In the genomic region with DNA sequence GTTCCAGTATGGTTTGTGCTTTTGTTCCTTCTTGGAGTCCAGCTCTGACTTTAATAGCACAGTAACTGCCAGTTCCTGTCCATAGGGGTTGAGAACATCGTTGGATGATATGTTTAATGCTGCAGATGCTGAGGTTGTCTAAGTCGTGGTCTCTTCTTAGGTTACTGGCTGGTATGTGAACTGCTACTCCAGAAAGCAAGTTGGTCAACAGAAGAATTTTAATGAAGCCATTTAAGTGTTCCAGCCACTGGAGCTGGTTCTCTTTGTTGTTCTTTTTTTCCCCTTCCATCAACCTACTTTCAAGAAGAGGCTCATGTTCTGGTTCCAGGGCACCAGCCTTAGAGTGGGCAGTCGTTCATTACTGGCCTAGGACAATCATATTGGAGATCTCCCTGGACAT, we compare ENCODE assay signal across 21 cellular contexts.
DNase-seq lines count a peak whose midpoint lies in the region; ATAC-seq and TF ChIP-seq lines count a peak whose summit lies in the region.
"Had no signal": no experiment of that assay in that cellular context is flagged by ENCODE, and none has a peak within 500 bp of the region (broad histone marks: within the 10 kb centered on the region; RNA-seq: fewer than 3 reads in every experiment).

No MANE protein-coding gene starts in this region.

- POLR2A ChIA-PET in AG04450 (lab: Yijun Ruan, JAX), result interaction anchor here (0.6 to 1.1 kb wide), 3 partner anchors 20 to 50 kb away, joined by 3 to 4 read pairs (median 3); no protein-coding TSS in a partner anchor

- WGBS in lung, 2 donors, result 57 to 89% methylated on average over 3 of the region's 3 CpGs

- TF ChIP-seq CTCF in AG04450 (IDR thresholded peaks at IDR 0.05; ENCODE audit: low read depth, low read length), result peak; percentile 28; the same call in 1 of the 2 replicates
- TF ChIP-seq CTCF in lung (IDR thresholded peaks at IDR 0.05; ENCODE audit: control extremely low read depth, extremely low read depth), result no peak
- TF ChIP-seq CTCF in nephron progenitor cell (IDR thresholded peaks at IDR 0.05), result no peak

- H3K4me3 Mint-ChIP-seq in nephron progenitor cell, result no peak overlapping the region
- H3K4me3 Mint-ChIP-seq: activated naive CD8-positive, alpha-beta T cell treated with anti-CD3 and anti-CD28 coated beads, Interleukin-2, amount 50 U/mL, for 24 hours; naive B cell; T-helper 17 cell had no signal

- H3K4me3 ChIP-seq in AG04450 (ENCODE audit: low read depth, low read length) (no peak overlapping the region), lung (no peak overlapping the region), skeletal muscle tissue (ENCODE audit: low read length in 3 of 3) (no peak overlapping the region)
- H3K4me3 ChIP-seq: BLaER1 treated with 17β-estradiol and CSF1 and Interleukin-3, amounts not matched to agents 10 nM and 100 nM had no signal

- H3K36me3 Mint-ChIP-seq in nephron progenitor cell (ENCODE audit: low read depth), result no peaks in the 10 kb centered on the region
- H3K36me3 Mint-ChIP-seq: naive B cell had no signal

- H3K36me3 ChIP-seq in lung (ENCODE audit: control insufficient read depth in 2 of 2, insufficient read depth in 2 of 2, low read length in 2 of 2), result no peaks in the 10 kb centered on the region
- no peaks in the 10 kb centered on the region for H3K36me3 ChIP-seq in skeletal muscle tissue (ENCODE audit: control insufficient read depth in 3 of 3, insufficient read depth in 3 of 3, low read length in 3 of 3)
- H3K36me3 ChIP-seq: BLaER1 treated with 17β-estradiol and CSF1 and Interleukin-3, amounts not matched to agents 10 nM and 100 nM had no signal

- no peak overlapping the region for H3K27ac Mint-ChIP-seq in nephron progenitor cell
- H3K27ac Mint-ChIP-seq: activated naive CD8-positive, alpha-beta T cell treated with anti-CD3 and anti-CD28 coated beads, Interleukin-2, amount 50 U/mL, for 24 hours; naive B cell; T-helper 17 cell had no signal

- no peaks in the 10 kb centered on the region for H3K27me3 Mint-ChIP-seq in nephron progenitor cell (ENCODE audit: low read depth, poor library complexity)
- H3K27me3 Mint-ChIP-seq: activated naive CD8-positive, alpha-beta T cell treated with anti-CD3 and anti-CD28 coated beads, Interleukin-2, amount 50 U/mL, for 24 hours; naive B cell; T-helper 17 cell had no signal

- H3K27ac ChIP-seq in AG04450 (ENCODE audit: low read depth, low read length) (no peak overlapping the region), cingulate gyrus (ENCODE audit: low read depth, low read length) (peak overlapping the region; percentile 49), lung (ENCODE audit: low read depth in 1 of 2, low read length in 1 of 2) (peak overlapping the region; percentile 51 to 83), skeletal muscle tissue (ENCODE audit: low read depth, low read length) (peak overlapping the region; percentile 65)
- H3K27ac ChIP-seq: BLaER1 treated with 17β-estradiol and CSF1 and Interleukin-3, amounts not matched to agents 10 nM and 100 nM; KMS-11 had no signal

- CTCF ChIA-PET in AG04450 (lab: Charles Lee), result interaction anchor here (0.7 to 1.1 kb wide), 3 partner anchors 24 to 251 kb away, joined by 3 to 6 read pairs (median 6); no protein-coding TSS in a partner anchor

- H3K4me1 Mint-ChIP-seq in nephron progenitor cell, result peaks cover 43% of the 10 kb centered on the region
- H3K4me1 Mint-ChIP-seq: activated naive CD8-positive, alpha-beta T cell treated with anti-CD3 and anti-CD28 coated beads, Interleukin-2, amount 50 U/mL, for 24 hours; naive B cell had no signal

- H3K4me1 ChIP-seq in lung (ENCODE audit: control insufficient read depth in 2 of 2, insufficient read depth in 2 of 2, low read length in 2 of 2) (peaks cover 1 to 9% of the 10 kb centered on the region in 2 donors), skeletal muscle tissue (ENCODE audit: control insufficient read depth in 3 of 3, insufficient read depth in 3 of 3, low read length in 3 of 3) (peaks cover 19 to 32% (median 20%) of the 10 kb centered on the region in 3 donors)

- H3K9me3 ChIP-seq in AG04450 (ENCODE audit: control insufficient read depth, insufficient read depth, low read length) (no peaks in the 10 kb centered on the region), lung (ENCODE audit: control insufficient read depth in 2 of 2, insufficient read depth in 1 of 2, low read length in 1 of 2) (no peaks in the 10 kb centered on the region), skeletal muscle tissue (ENCODE audit: control insufficient read depth in 3 of 3, low read length in 3 of 3) (no peaks in the 10 kb centered on the region)
- H3K9me3 ChIP-seq: BLaER1 treated with 17β-estradiol and CSF1 and Interleukin-3, amounts not matched to agents 10 nM and 100 nM had no signal

- no peak for ATAC-seq in lung (ENCODE audit: insufficient read depth, low FRiP score)
- ATAC-seq: activated naive CD8-positive, alpha-beta T cell treated with anti-CD3 and anti-CD28 coated beads, Interleukin-2, amount 50 U/mL, for 24 hours; T-helper 17 cell had no signal

- H3K9ac ChIP-seq in skeletal muscle tissue (ENCODE audit: low read depth in 1 of 3, low read length in 3 of 3), result no peak overlapping the region
- H3K9ac ChIP-seq: BLaER1 treated with 17β-estradiol and CSF1 and Interleukin-3, amounts not matched to agents 10 nM and 100 nM; KMS-11 had no signal

- intact Hi-C loops in head of caudate nucleus (cut with DNase I), result no loop called here

- H3K27me3 ChIP-seq in AG04450 (ENCODE audit: control insufficient read depth, insufficient read depth, low read length) (no peaks in the 10 kb centered on the region), lung (ENCODE audit: control insufficient read depth, insufficient read depth) (no peaks in the 10 kb centered on the region), skeletal muscle tissue (ENCODE audit: control insufficient read depth in 3 of 3, insufficient read depth in 3 of 3, low read length in 3 of 3) (no peaks in the 10 kb centered on the region)
- H3K27me3 ChIP-seq: BLaER1 treated with 17β-estradiol and CSF1 and Interleukin-3, amounts not matched to agents 10 nM and 100 nM had no signal

- H3K9me3 Mint-ChIP-seq in nephron progenitor cell, result no peaks in the 10 kb centered on the region
- H3K9me3 Mint-ChIP-seq: activated naive CD8-positive, alpha-beta T cell treated with anti-CD3 and anti-CD28 coated beads, Interleukin-2, amount 50 U/mL, for 24 hours; naive B cell had no signal

- DNase-seq in AG04450 (ENCODE audit: low read depth, low spot score) (no peak), lung (ENCODE audit: low spot score) (no peak), nephron progenitor cell (no peak), NCI-H2227 treated with DMSO at 0.1 percent for 48 hours (lab: John Stamatoyannopoulos, UW) (no peak), head of caudate nucleus (no peak)
- DNase-seq in stimulated activated naive CD4-positive, alpha-beta T cell treated with Interleukin-2 at 50 U/mL for 16 hours (lab: John Stamatoyannopoulos, UW), result no peak
- DNase-seq: activated gamma-delta T cell treated with Interleukin-2 at 50 U/mL for 16 hours; activated naive CD8-positive, alpha-beta T cell treated with anti-CD3 and anti-CD28 coated beads, Interleukin-2, amount 50 U/mL, for 24 hours; COR-L47; effector CD4-positive, alpha-beta T cell; foreskin melanocyte; mammary epithelial cell; naive B cell; NCI-H1436; NCI-H510A treated with DMSO at 0.1 percent for 48 hours; occipital lobe; T-helper 17 cell had no signal
